ENCODE assay signal across 13 cellular contexts in the genomic region with DNA sequence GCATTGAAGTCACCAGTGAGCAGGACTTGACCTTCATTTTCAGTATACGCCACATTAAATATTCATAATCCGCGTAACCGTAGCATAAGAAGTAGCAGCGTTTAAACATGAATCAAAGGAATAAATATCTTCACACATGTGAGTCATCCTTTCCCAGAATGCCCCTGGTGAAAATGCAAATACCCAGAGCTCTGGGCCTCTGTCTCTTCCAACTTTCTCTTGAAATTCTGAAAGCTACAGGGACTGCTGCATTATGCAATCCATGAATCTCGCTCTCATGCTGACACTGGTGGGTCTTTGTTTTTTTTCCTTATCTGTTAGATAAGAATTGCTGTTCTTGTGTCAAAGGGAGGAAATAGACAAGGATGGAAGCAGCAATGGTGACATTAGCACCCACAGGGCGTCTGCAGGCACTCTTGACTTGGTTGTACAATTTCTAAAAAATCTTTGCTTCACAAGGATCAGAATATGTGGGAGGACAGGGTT.
A peak's percentile ranks its signal among the peaks of the same experiment; 100 is the strongest.
DNase-seq lines count a peak whose midpoint lies in the region; ATAC-seq, FAIRE-seq and TF ChIP-seq lines count a peak whose summit lies in the region.
"Had no signal": no experiment of that assay in that cellular context is flagged by ENCODE, and none has a peak within 500 bp of the region (broad histone marks: within the 10 kb centered on the region; RNA-seq: fewer than 3 reads in every experiment).

No MANE protein-coding gene starts in this region.

- H3K27ac ChIP-seq in ACC112 (ENCODE audit: low read depth, low read length) (peak overlapping the region; percentile 31; the same call in 1 of the 2 replicates), dorsolateral prefrontal cortex (peak overlapping the region in 51 of 59 donors; percentile 0 to 84 (median 57))

- intact Hi-C loops in dorsolateral prefrontal cortex (cut with DNase I) = loop anchor here (10.0 kb wide), 2 partner anchors 72 to 398 kb away; no protein-coding TSS in a partner anchor

- DNase-seq in NCI-H146 treated with DMSO at 0.1 percent for 48 hours (lab: John Stamatoyannopoulos, UW; ENCODE audit: unreplicated experiment) = peak; percentile 15
- DNase-seq in dorsolateral prefrontal cortex = no peak
- DNase-seq in middle frontal gyrus (ENCODE audit: extremely low spot score, low spot score) = peak; percentile 57
- no peak for DNase-seq in NK-92 treated with Interleukin-12 subunit alpha and Interleukin-12 subunit beta, amount 100 ng/mL, for 24 hours (lab: John Stamatoyannopoulos, UW)
- no peak for DNase-seq in GM12892 (ENCODE audit: insufficient read length)
- DNase-seq: activated effector memory CD4-positive, alpha-beta T cell treated with anti-CD3 and anti-CD28 coated beads, Interleukin-2, amount 50 U/mL, for 16 hours; CD4-positive, CD25-positive, alpha-beta regulatory T cell; natural killer cell; NCI-H524 treated with DMSO at 0.1 percent for 48 hours had no signal

- peak overlapping the region; percentile 54 for H2AFZ ChIP-seq in ACC112 (ENCODE audit: low read length, unreplicated experiment)

- H3K27me3 ChIP-seq in ACC112 (ENCODE audit: insufficient read depth, low read length) = no peaks in the 10 kb centered on the region
- H3K27me3 ChIP-seq in dorsolateral prefrontal cortex = no peaks in the 10 kb centered on the region

- TF ChIP-seq CTCF in dorsolateral prefrontal cortex (IDR thresholded peaks at IDR 0.05 in 54 of 56, conservative IDR thresholded peaks at IDR 0.05 in 2 of 56; ENCODE audit: low read depth in 1 of 56, partially characterized antibody in 56 of 56) = no peak

- no peaks in the 10 kb centered on the region for H3K36me3 ChIP-seq in ACC112 (ENCODE audit: insufficient read depth, low read length)

- peaks cover 43% of the 10 kb centered on the region for H3K4me1 ChIP-seq in ACC112 (ENCODE audit: control insufficient read depth, insufficient read depth, low read length, unreplicated experiment)

- TF ChIP-seq POLR2A in GM12892 (IDR thresholded peaks at IDR 0.05; ENCODE audit: low read depth, low read length) = no peak

- ATAC-seq in GM18907 (IDR thresholded peaks at IDR 0.05; ENCODE audit: unreplicated experiment) = no peak
- no peak for ATAC-seq in HG02763 (IDR thresholded peaks at IDR 0.05; ENCODE audit: unreplicated experiment)

- H3K79me2 ChIP-seq in ACC112 (ENCODE audit: control insufficient read depth, insufficient read depth, low read length, unreplicated experiment) = no peaks in the 10 kb centered on the region

- FAIRE-seq in GM12892 (lab: Jason Lieb, UNC) = no peak
- FAIRE-seq: TTC549 had no signal

- H3K4me3 ChIP-seq in ACC112 (ENCODE audit: low read depth, low read length) (peak overlapping the region; percentile 33; the same call in 1 of the 2 replicates), dorsolateral prefrontal cortex (no peak overlapping the region)

Comparison
In these comparisons a context has a peak if more than half of its experiments do, and no peak if none do; other contexts are left out.
1. DNase-seq: peak in NCI-H146 treated with DMSO at 0.1 percent for 48 hours (single experiment) and middle frontal gyrus (single experiment); none in dorsolateral prefrontal cortex (0 of 10), NK-92 treated with Interleukin-12 subunit alpha and Interleukin-12 subunit beta, amount 100 ng/mL, for 24 hours (single experiment) and GM12892 (single experiment).